ENCODE assay signal across 1 cellular context in the genomic region with DNA sequence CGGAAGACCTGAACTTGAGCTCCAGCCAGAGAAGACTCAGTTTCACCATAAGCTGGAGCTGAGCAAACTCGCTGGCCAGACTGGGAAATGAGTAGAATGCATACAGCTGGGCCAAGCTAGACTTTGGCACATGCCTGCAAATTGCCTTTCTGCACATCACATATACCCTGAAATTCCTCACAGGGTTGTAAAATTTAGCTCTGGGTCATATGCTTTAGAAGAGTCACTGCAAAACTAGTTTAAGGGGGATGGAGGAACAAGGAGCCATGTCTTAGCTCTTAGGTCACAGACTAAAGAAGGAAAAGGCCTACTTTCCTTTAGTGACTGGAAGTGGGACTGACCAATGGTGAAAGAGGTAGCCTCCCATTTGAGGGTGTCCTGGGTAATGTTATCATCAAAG.
TF ChIP-seq lines count a peak whose summit lies in the region.

No MANE protein-coding gene starts in this region.

TF ChIP-seq in IMR-90, 13 proteins besides CTCF, POLR2A, EP300 and RAD21 (continued from another document):
- TF ChIP-seq, protein P1, sequence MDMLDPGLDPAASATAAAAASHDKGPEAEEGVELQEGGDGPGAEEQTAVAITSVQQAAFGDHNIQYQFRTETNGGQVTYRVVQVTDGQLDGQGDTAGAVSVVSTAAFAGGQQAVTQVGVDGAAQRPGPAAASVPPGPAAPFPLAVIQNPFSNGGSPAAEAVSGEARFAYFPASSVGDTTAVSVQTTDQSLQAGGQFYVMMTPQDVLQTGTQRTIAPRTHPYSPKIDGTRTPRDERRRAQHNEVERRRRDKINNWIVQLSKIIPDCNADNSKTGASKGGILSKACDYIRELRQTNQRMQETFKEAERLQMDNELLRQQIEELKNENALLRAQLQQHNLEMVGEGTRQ (IDR thresholded peaks at IDR 0.05; ENCODE audit: low read depth, low read length) = no peak
- TF ChIP-seq RFX5 (IDR thresholded peaks at IDR 0.05; ENCODE audit: low read depth, low read length) = no peak
- no peak for TF ChIP-seq RCOR1 (IDR thresholded peaks at IDR 0.05; ENCODE audit: insufficient replicate concordance, low read length)
- TF ChIP-seq SMC3 (IDR thresholded peaks at IDR 0.05; ENCODE audit: low read depth, low read length) = no peak
- no peak for TF ChIP-seq FOS (IDR thresholded peaks at IDR 0.05; ENCODE audit: low read depth, low read length)
- TF ChIP-seq CHD1 (IDR thresholded peaks at IDR 0.05; ENCODE audit: low read depth, low read length) = no peak
TF ChIP-seq in IMR-90: peak in this region for 0.
